Comparison of ENCODE assay signal across 1 cellular context in the genomic region with DNA sequence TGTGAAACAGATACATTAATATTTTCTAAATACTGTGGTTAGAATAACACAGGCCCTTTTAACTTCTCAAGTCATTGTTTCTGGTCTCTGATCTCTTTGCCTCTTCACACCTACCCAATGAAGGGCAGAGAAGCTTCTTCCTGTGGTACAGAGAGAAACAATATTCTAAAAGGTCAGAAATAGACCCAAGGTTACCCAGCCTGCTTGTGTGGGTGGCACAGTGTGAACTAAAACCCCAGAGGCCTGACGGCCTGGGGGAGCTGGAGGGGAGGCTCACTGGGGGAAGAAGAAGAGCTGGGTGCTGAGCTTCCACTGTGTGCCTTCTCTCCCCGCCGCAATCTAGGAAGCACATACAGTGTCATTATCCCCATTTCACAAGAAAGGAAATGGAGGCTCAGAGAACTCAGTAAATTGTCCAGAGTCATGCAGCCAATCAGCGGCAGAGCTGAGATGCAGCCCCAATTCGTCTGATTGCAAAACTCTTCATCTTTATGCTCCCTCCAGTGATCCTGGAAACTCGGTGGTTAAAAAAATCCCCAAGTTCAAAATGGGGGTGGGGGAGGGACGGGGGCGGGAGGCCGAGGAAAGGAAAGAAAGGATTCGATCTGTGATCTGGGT.
TF ChIP-seq lines count a peak whose summit lies in the region.

No MANE protein-coding gene starts in this region.

TF ChIP-seq in GM12878, 131 proteins besides CTCF, POLR2A, EP300 and RAD21 (continued from another document and continues in another):
- no peak for TF ChIP-seq BCL11A (IDR thresholded peaks at IDR 0.05; ENCODE audit: low read depth, low read length)
- no peak for TF ChIP-seq NRF1 (conservative IDR thresholded peaks at IDR 0.05; ENCODE audit: low read depth, low read length)
- TF ChIP-seq, protein P1, sequence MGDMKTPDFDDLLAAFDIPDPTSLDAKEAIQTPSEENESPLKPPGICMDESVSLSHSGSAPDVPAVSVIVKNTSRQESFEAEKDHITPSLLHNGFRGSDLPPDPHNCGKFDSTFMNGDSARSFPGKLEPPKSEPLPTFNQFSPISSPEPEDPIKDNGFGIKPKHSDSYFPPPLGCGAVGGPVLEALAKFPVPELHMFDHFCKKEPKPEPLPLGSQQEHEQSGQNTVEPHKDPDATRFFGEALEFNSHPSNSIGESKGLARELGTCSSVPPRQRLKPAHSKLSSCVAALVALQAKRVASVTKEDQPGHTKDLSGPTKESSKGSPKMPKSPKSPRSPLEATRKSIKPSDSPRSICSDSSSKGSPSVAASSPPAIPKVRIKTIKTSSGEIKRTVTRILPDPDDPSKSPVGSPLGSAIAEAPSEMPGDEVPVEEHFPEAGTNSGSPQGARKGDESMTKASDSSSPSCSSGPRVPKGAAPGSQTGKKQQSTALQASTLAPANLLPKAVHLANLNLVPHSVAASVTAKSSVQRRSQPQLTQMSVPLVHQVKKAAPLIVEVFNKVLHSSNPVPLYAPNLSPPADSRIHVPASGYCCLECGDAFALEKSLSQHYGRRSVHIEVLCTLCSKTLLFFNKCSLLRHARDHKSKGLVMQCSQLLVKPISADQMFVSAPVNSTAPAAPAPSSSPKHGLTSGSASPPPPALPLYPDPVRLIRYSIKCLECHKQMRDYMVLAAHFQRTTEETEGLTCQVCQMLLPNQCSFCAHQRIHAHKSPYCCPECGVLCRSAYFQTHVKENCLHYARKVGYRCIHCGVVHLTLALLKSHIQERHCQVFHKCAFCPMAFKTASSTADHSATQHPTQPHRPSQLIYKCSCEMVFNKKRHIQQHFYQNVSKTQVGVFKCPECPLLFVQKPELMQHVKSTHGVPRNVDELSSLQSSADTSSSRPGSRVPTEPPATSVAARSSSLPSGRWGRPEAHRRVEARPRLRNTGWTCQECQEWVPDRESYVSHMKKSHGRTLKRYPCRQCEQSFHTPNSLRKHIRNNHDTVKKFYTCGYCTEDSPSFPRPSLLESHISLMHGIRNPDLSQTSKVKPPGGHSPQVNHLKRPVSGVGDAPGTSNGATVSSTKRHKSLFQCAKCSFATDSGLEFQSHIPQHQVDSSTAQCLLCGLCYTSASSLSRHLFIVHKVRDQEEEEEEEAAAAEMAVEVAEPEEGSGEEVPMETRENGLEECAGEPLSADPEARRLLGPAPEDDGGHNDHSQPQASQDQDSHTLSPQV (IDR thresholded peaks at IDR 0.05): no peak
- no peak for TF ChIP-seq ZBTB11 (CRISPR knock-in tag; IDR thresholded peaks at IDR 0.05)
- no peak for TF ChIP-seq CEBPZ (IDR thresholded peaks at IDR 0.05; ENCODE audit: low read depth, low read length)
- peak; percentile 44; the same call in 1 of the 2 replicates for TF ChIP-seq YY1 (IDR thresholded peaks at IDR 0.05; ENCODE audit: low read depth, low read length)
- TF ChIP-seq ATF3 (IDR thresholded peaks at IDR 0.05; ENCODE audit: borderline replicate concordance, extremely low read depth, low read depth, low read length): no peak
- TF ChIP-seq ZNF207 (IDR thresholded peaks at IDR 0.05; ENCODE audit: borderline replicate concordance): 0 out of 2 replicates have a peak, but pooled peaks have one; percentile 50
- TF ChIP-seq GATAD2B (conservative IDR thresholded peaks at IDR 0.05; ENCODE audit: low read depth): peak; percentile 78
- 0 out of 2 replicates have a peak, but pooled peaks have one; percentile 71 for TF ChIP-seq ESRRA (IDR thresholded peaks at IDR 0.05; ENCODE audit: low read length)
- no peak for TF ChIP-seq E4F1 (IDR thresholded peaks at IDR 0.05; ENCODE audit: borderline replicate concordance, partially characterized antibody)
- TF ChIP-seq PAX5 (IDR thresholded peaks at IDR 0.05; ENCODE audit: borderline replicate concordance, low read depth, low read length): peak; percentile 30; the same call in 1 of the 2 replicates
- TF ChIP-seq HSF1 (IDR thresholded peaks at IDR 0.05; ENCODE audit: low read depth, low read length): no peak
- TF ChIP-seq FOXM1 (IDR thresholded peaks at IDR 0.05; ENCODE audit: low read depth, low read length): peak; percentile 54; the same call in 1 of the 2 replicates
- 0 out of 2 replicates have a peak, but pooled peaks have one; percentile 15 for TF ChIP-seq TCF3 (IDR thresholded peaks at IDR 0.05; ENCODE audit: borderline replicate concordance, insufficient read depth, low read depth, low read length)
- no peak; the same call in 1 of the 2 replicates for TF ChIP-seq TAF1 (IDR thresholded peaks at IDR 0.05; ENCODE audit: borderline replicate concordance, low read depth, low read length)
- peak; percentile 52; the same call in 1 of the 2 replicates for TF ChIP-seq CBFB (IDR thresholded peaks at IDR 0.05; ENCODE audit: low read depth)
- TF ChIP-seq MYB (IDR thresholded peaks at IDR 0.05; ENCODE audit: borderline replicate concordance, low read depth, low read length): no peak
- TF ChIP-seq BCL3 (IDR thresholded peaks at IDR 0.05; ENCODE audit: borderline replicate concordance, insufficient read depth, low read depth, low read length, poor library complexity, severe bottlenecking): no peak
- TF ChIP-seq CUX1 (IDR thresholded peaks at IDR 0.05; ENCODE audit: insufficient replicate concordance, low read depth, low read length): peak; percentile 25
